Comparison of ENCODE assay signal across 14 cellular contexts in genomic region chr4:173835863-173836262, GRCh38.
A peak's percentile ranks its signal among the peaks of the same experiment; 100 is the strongest.
DNase-seq lines count a peak whose midpoint lies in the region; ATAC-seq and TF ChIP-seq lines count a peak whose summit lies in the region.
"Had no signal": no experiment of that assay in that cellular context is flagged by ENCODE, and none has a peak within 500 bp of the region (broad histone marks: within the 10 kb centered on the region; RNA-seq: fewer than 3 reads in every experiment).

No MANE protein-coding gene starts in this region.

- H3K4me1 ChIP-seq in ovary (ENCODE audit: insufficient read depth), result no peaks in the 10 kb centered on the region
- H3K4me1 ChIP-seq in SJCRH30, result no peaks in the 10 kb centered on the region

- TF ChIP-seq EP300 in ovary (IDR thresholded peaks at IDR 0.05), result no peak

- 34 to 40% (median 37%) methylated on average over 4 of the region's 4 CpGs for WGBS in ovary, 3 donors

- no peaks in the 10 kb centered on the region for H3K9me3 Mint-ChIP-seq in activated T-cell treated with anti-CD3 and anti-CD28 coated beads, Interleukin-2, amount 50 U/mL, for 4 hours

- intact Hi-C loops in Right ventricle myocardium superior (cut with DNase I), result no loop called here
- intact Hi-C loops in ovary (cut with DNase I), result no loop called here

- no peak overlapping the region for H3K4me3 Mint-ChIP-seq in activated T-cell treated with anti-CD3 and anti-CD28 coated beads, Interleukin-2, amount 50 U/mL, for 4 hours
- H3K4me3 Mint-ChIP-seq: activated naive CD8-positive, alpha-beta T cell; memory B cell had no signal

- no peaks in the 10 kb centered on the region for H3K27me3 Mint-ChIP-seq in activated T-cell treated with anti-CD3 and anti-CD28 coated beads, Interleukin-2, amount 50 U/mL, for 4 hours (ENCODE audit: low read depth)
- H3K27me3 Mint-ChIP-seq: activated naive CD8-positive, alpha-beta T cell; memory B cell had no signal

- no peak for TF ChIP-seq CTCF in ovary (IDR thresholded peaks at IDR 0.05)

- H3K9me3 ChIP-seq in ovary (no peaks in the 10 kb centered on the region), SJCRH30 (replicated peaks) (no peaks in the 10 kb centered on the region)

- peak; percentile 99 for ATAC-seq in SK-N-SH treated with all-trans-retinoic acid at 6 μM for 48 hours
- ATAC-seq in Right ventricle myocardium superior (ENCODE audit: poor library complexity), result peak; percentile 74
- no peak for ATAC-seq in HG02885 (IDR thresholded peaks at IDR 0.05; ENCODE audit: poor library complexity, unreplicated experiment)
- ATAC-seq in activated T-cell treated with anti-CD3 and anti-CD28 coated beads, Interleukin-2, amount 50 U/mL, for 4 hours, result no peak
- ATAC-seq: HCT116, Panc1 had no signal

- no peaks in the 10 kb centered on the region for H3K4me1 Mint-ChIP-seq in activated T-cell treated with anti-CD3 and anti-CD28 coated beads, Interleukin-2, amount 50 U/mL, for 4 hours (ENCODE audit: low read depth)
- H3K4me1 Mint-ChIP-seq: memory B cell had no signal

- H3K36me3 ChIP-seq in H7 (replicated peaks; ENCODE audit: control insufficient read depth, insufficient read depth, low read length), result no peaks in the 10 kb centered on the region
- no peaks in the 10 kb centered on the region for H3K36me3 ChIP-seq in ovary
- H3K36me3 ChIP-seq in SJCRH30, result no peaks in the 10 kb centered on the region

- no peak overlapping the region for H3K4me3 ChIP-seq in H7 (ENCODE audit: insufficient read depth, low read depth, low read length)
- H3K4me3 ChIP-seq in ovary, result no peak overlapping the region
- H3K4me3 ChIP-seq in SJCRH30, result no peak overlapping the region

- peak; percentile 2 for DNase-seq in H7
- DNase-seq in Right ventricle myocardium superior, result peak; percentile 47
- peak; percentile 36 for DNase-seq in pons (ENCODE audit: low spot score)
- DNase-seq in ovary, result no peak
- DNase-seq in activated T-cell treated with anti-CD3 and anti-CD28 coated beads, Interleukin-2, amount 50 U/mL, for 4 hours, result no peak
- DNase-seq in SJCRH30, result no peak
- DNase-seq: activated CD4-positive, CD25-positive, alpha-beta regulatory T cell treated with anti-CD3 and anti-CD28 coated beads, Interleukin-2, amount 50 U/mL, for 72 hours; NCI-H1436 treated with DMSO at 0.1 percent for 48 hours had no signal

- no peaks in the 10 kb centered on the region for H3K27me3 ChIP-seq in H7 (ENCODE audit: control insufficient read depth, insufficient read depth, low read length)
- no peaks in the 10 kb centered on the region for H3K27me3 ChIP-seq in ovary
- no peaks in the 10 kb centered on the region for H3K27me3 ChIP-seq in SJCRH30

- no peaks in the 10 kb centered on the region for H3K36me3 Mint-ChIP-seq in activated T-cell treated with anti-CD3 and anti-CD28 coated beads, Interleukin-2, amount 50 U/mL, for 4 hours (ENCODE audit: insufficient read depth)
- H3K36me3 Mint-ChIP-seq: activated naive CD8-positive, alpha-beta T cell; memory B cell had no signal

- TF ChIP-seq POLR2A in ovary (IDR thresholded peaks at IDR 0.05), result no peak

- no peak overlapping the region for H3K27ac ChIP-seq in ovary
- no peak overlapping the region for H3K27ac ChIP-seq in SJCRH30

TF ChIP-seq in SK-N-SH treated with all-trans-retinoic acid at 6 μM for 48 hours, 23 proteins besides CTCF, POLR2A, EP300 and RAD21:
- TF ChIP-seq TSHZ2 (CRISPR knock-in tag; IDR thresholded peaks at IDR 0.05) (peak; percentile 64; the same call in 1 of the 2 replicates), ZC3H10 (CRISPR knock-in tag; IDR thresholded peaks at IDR 0.05) (no peak), ZNF565 (CRISPR knock-in tag; conservative IDR thresholded peaks at IDR 0.05; ENCODE audit: low read depth) (no peak), SNAI2 (CRISPR knock-in tag; IDR thresholded peaks at IDR 0.05) (peak; percentile 72; the same call in 1 of the 2 replicates), ISL1 (CRISPR knock-in tag; IDR thresholded peaks at IDR 0.05) (peak; percentile 65)

Comparison
In these comparisons a context has a peak if more than half of its experiments do, and no peak if none do; other contexts are left out.
1. DNase-seq: peak in H7 (single experiment), Right ventricle myocardium superior (single experiment) and pons (single experiment); none in ovary (0 of 5), activated T-cell treated with anti-CD3 and anti-CD28 coated beads, Interleukin-2, amount 50 U/mL, for 4 hours (single experiment) and SJCRH30 (0 of 2).
2. ATAC-seq: peak in SK-N-SH treated with all-trans-retinoic acid at 6 μM for 48 hours (single experiment) and Right ventricle myocardium superior (single experiment); none in HG02885 (single experiment) and activated T-cell treated with anti-CD3 and anti-CD28 coated beads, Interleukin-2, amount 50 U/mL, for 4 hours (0 of 2).